ENCODE assay signal across 15 cellular contexts in the genomic region with DNA sequence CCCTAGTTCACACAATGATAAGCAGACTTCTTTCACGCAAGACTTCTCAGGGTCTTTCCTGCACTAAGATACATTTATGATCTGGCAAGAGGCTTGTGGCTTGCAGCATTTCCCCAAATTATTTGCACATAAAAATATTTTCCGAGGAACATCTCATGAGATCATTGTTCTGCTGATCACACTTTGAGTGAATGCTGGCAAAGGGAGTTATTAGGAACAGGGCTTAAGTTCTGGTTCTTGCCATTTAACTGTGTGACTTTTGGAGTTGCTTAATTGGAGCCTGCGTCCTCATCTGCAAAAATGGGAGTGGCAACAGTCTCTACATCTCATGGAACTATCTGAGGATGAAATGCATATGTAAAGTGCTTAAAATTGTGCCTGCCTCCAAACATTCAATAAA. TPM values are rescaled to one million over a fixed set of nuclear protein-coding genes. Genes with fewer than 3 reads are reported as not detected.
DNase-seq lines count a peak whose midpoint lies in the region; ATAC-seq and TF ChIP-seq lines count a peak whose summit lies in the region.
"Had no signal": no experiment of that assay in that cellular context is flagged by ENCODE, and none has a peak within 500 bp of the region (broad histone marks: within the 10 kb centered on the region; RNA-seq: fewer than 3 reads in every experiment).

No MANE protein-coding gene starts in this region.

- TF ChIP-seq CTCF in SU-DHL-6 (IDR thresholded peaks at IDR 0.05; ENCODE audit: insufficient read depth, low read length, poor library complexity, severe bottlenecking) (no peak), fibroblast of lung (conservative IDR thresholded peaks at IDR 0.05 in 1 of 2, IDR thresholded peaks at IDR 0.05 in 1 of 2; ENCODE audit: low read depth in 1 of 2, low read length in 2 of 2) (no peak), endothelial cell (IDR thresholded peaks at IDR 0.05; ENCODE audit: unreplicated experiment) (no peak)

- H3K4me1 Mint-ChIP-seq in CD4-positive, CD25-positive, alpha-beta regulatory T cell: peaks cover 8 to 33% (median 24%) of the 10 kb centered on the region in 4 donors
- H3K4me1 Mint-ChIP-seq in endothelial cell (ENCODE audit: unreplicated experiment): peaks cover 36% of the 10 kb centered on the region

- H3K79me2 ChIP-seq in SU-DHL-6 (ENCODE audit: insufficient read depth, low read length) (no peaks in the 10 kb centered on the region), fibroblast of lung (ENCODE audit: control insufficient read depth, insufficient read depth, low read length) (peaks cover 29% of the 10 kb centered on the region)

- H3K4me2 ChIP-seq in SU-DHL-6 (ENCODE audit: low read depth, low read length, poor library complexity, severe bottlenecking): peak overlapping the region; percentile 59
- H3K4me2 ChIP-seq in fibroblast of lung (ENCODE audit: extremely low read depth, insufficient read depth, low read length): no peak overlapping the region

- no peak for ATAC-seq in CD4-positive, CD25-positive, alpha-beta regulatory T cell (ENCODE audit: low read depth in 2 of 2)

- peaks cover 27% of the 10 kb centered on the region for H3K4me1 ChIP-seq in CD4-positive, CD25-positive, alpha-beta regulatory T cell (ENCODE audit: control insufficient read depth, insufficient read depth, low read length, poor library complexity, severe bottlenecking)
- H3K4me1 ChIP-seq in fibroblast of lung (ENCODE audit: control insufficient read depth, extremely low read depth, insufficient read depth, low read length) (peaks cover 30% of the 10 kb centered on the region), subcutaneous abdominal adipose tissue (ENCODE audit: control insufficient read depth in 5 of 5, insufficient read depth in 5 of 5, low read length in 5 of 5) (peaks cover 19 to 48% (median 40%) of the 10 kb centered on the region in 5 donors)

- H3K9me2 ChIP-seq in SU-DHL-6 (replicated peaks; ENCODE audit: insufficient read depth, low read length): no peaks in the 10 kb centered on the region

- H3K9me3 Mint-ChIP-seq in CD4-positive, CD25-positive, alpha-beta regulatory T cell: no peaks in the 10 kb centered on the region
- H3K9me3 Mint-ChIP-seq in endothelial cell (ENCODE audit: unreplicated experiment): no peaks in the 10 kb centered on the region
- H3K9me3 Mint-ChIP-seq: GM23338 had no signal

- no peak overlapping the region for H3K4me3 Mint-ChIP-seq in CD4-positive, CD25-positive, alpha-beta regulatory T cell
- no peak overlapping the region for H3K4me3 Mint-ChIP-seq in endothelial cell (ENCODE audit: unreplicated experiment)
- H3K4me3 Mint-ChIP-seq: GM23338 had no signal

- H3K9ac ChIP-seq in SU-DHL-6 (ENCODE audit: low read length): no peak overlapping the region; the same call in 1 of the 2 replicates
- H3K9ac ChIP-seq in fibroblast of lung (ENCODE audit: insufficient read depth, low read length): no peak overlapping the region
- H3K9ac ChIP-seq in subcutaneous abdominal adipose tissue (ENCODE audit: low read length in 5 of 5): no peak overlapping the region

- H2AFZ ChIP-seq in SU-DHL-6 (ENCODE audit: low read depth, low read length, severe bottlenecking) (peak overlapping the region; percentile 93), fibroblast of lung (ENCODE audit: low read length) (no peak overlapping the region)
- H2AFZ ChIP-seq: GM23338 had no signal

- no peaks in the 10 kb centered on the region for H3K27me3 Mint-ChIP-seq in CD4-positive, CD25-positive, alpha-beta regulatory T cell
- H3K27me3 Mint-ChIP-seq in endothelial cell (ENCODE audit: unreplicated experiment): peaks cover 2% of the 10 kb centered on the region

- peak overlapping the region in 2 of 3 donors; percentile 97 to 98 for H3K27ac Mint-ChIP-seq in CD4-positive, CD25-positive, alpha-beta regulatory T cell
- no peak overlapping the region for H3K27ac Mint-ChIP-seq in endothelial cell (ENCODE audit: unreplicated experiment)
- H3K27ac Mint-ChIP-seq: GM23338 had no signal

- no peaks in the 10 kb centered on the region for H3K9me3 ChIP-seq in CD4-positive, CD25-positive, alpha-beta regulatory T cell (ENCODE audit: control insufficient read depth in 2 of 2, low read length in 2 of 2)
- H3K9me3 ChIP-seq in SU-DHL-6 (ENCODE audit: insufficient read depth, low read length): no peaks in the 10 kb centered on the region
- no peaks in the 10 kb centered on the region for H3K9me3 ChIP-seq in fibroblast of lung (ENCODE audit: control insufficient read depth, insufficient read depth, low read depth, low read length)
- H3K9me3 ChIP-seq in subcutaneous abdominal adipose tissue (ENCODE audit: control insufficient read depth in 5 of 5, low read length in 5 of 5): peaks cover 0 to 3% (median 0%) of the 10 kb centered on the region in 5 donors

- H3K27ac ChIP-seq in CD4-positive, CD25-positive, alpha-beta regulatory T cell (ENCODE audit: insufficient read depth, low read length, poor library complexity, severe bottlenecking): no peak overlapping the region
- no peak overlapping the region; the same call in 1 of the 2 replicates for H3K27ac ChIP-seq in SU-DHL-6 (ENCODE audit: low read depth, low read length)
- H3K27ac ChIP-seq in fibroblast of lung (ENCODE audit: insufficient read depth, low read length): peak overlapping the region; percentile 17
- H3K27ac ChIP-seq in subcutaneous abdominal adipose tissue (ENCODE audit: low read depth, low read length): peak overlapping the region; percentile 27

- peaks cover 7% of the 10 kb centered on the region for H3F3A ChIP-seq in SU-DHL-6 (ENCODE audit: insufficient read depth)

- H4K20me1 ChIP-seq in SU-DHL-6 (ENCODE audit: low read depth, low read length) (no peaks in the 10 kb centered on the region), fibroblast of lung (ENCODE audit: control insufficient read depth, extremely low read depth, insufficient read depth, low read length) (no peaks in the 10 kb centered on the region)

- H3K27me3 ChIP-seq in CD4-positive, CD25-positive, alpha-beta regulatory T cell (ENCODE audit: control insufficient read depth, insufficient read depth, low read length): no peaks in the 10 kb centered on the region
- H3K27me3 ChIP-seq in SU-DHL-6 (ENCODE audit: low read length) (no peaks in the 10 kb centered on the region), fibroblast of lung (ENCODE audit: control insufficient read depth, insufficient read depth, low read length) (no peaks in the 10 kb centered on the region), subcutaneous abdominal adipose tissue (ENCODE audit: control insufficient read depth in 5 of 5, insufficient read depth in 4 of 5, low read length in 5 of 5) (peaks cover 0 to 3% (median 0%) of the 10 kb centered on the region in 5 donors)

- DNase-seq in CD4-positive, CD25-positive, alpha-beta regulatory T cell: no peak
- DNase-seq in fibroblast of lung (ENCODE audit: low read depth in 2 of 2) (no peak), NCI-H128 (lab: John Stamatoyannopoulos, UW; ENCODE audit: unreplicated experiment) (no peak), endothelial cell (ENCODE audit: low spot score) (no peak), DMS 273 treated with DMSO at 0.1 percent for 48 hours (lab: John Stamatoyannopoulos, UW) (no peak), MV-4-11 (lab: John Stamatoyannopoulos, UW) (no peak)
- DNase-seq: activated CD8-positive, alpha-beta T cell treated with anti-CD3 and anti-CD28 coated beads, Interleukin-2, amount 10 ng/mL, durations not matched to agents 7 days and 5 days; activated gamma-delta T cell treated with Interleukin-2 at 50 U/mL for 16 hours; NCI-H2081; NCI-H82; SHP77; trophoblast cell had no signal

- H3K36me3 ChIP-seq in CD4-positive, CD25-positive, alpha-beta regulatory T cell (ENCODE audit: control insufficient read depth, insufficient read depth, low read length): no peaks in the 10 kb centered on the region
- H3K36me3 ChIP-seq in SU-DHL-6 (ENCODE audit: low read length): no peaks in the 10 kb centered on the region
- H3K36me3 ChIP-seq in fibroblast of lung (ENCODE audit: control insufficient read depth, insufficient read depth, low read length): no peaks in the 10 kb centered on the region
- no peaks in the 10 kb centered on the region for H3K36me3 ChIP-seq in subcutaneous abdominal adipose tissue (ENCODE audit: control insufficient read depth in 5 of 5, insufficient read depth in 5 of 5, low read length in 5 of 5)

- H3K36me3 Mint-ChIP-seq in CD4-positive, CD25-positive, alpha-beta regulatory T cell: no peaks in the 10 kb centered on the region
- no peaks in the 10 kb centered on the region for H3K36me3 Mint-ChIP-seq in endothelial cell (ENCODE audit: low read depth, unreplicated experiment)

- no peak overlapping the region for H3K4me3 ChIP-seq in CD4-positive, CD25-positive, alpha-beta regulatory T cell (ENCODE audit: low read depth, low read length)
- H3K4me3 ChIP-seq in SU-DHL-6 (ENCODE audit: insufficient read depth, low read length, poor library complexity, severe bottlenecking): no peak overlapping the region
- no peak overlapping the region for H3K4me3 ChIP-seq in fibroblast of lung (replicated peaks in 1 of 4; ENCODE audit: control extremely low read depth in 1 of 4, insufficient read depth in 1 of 4, low read depth in 3 of 4, low read length in 4 of 4)
- H3K4me3 ChIP-seq in subcutaneous abdominal adipose tissue (ENCODE audit: low read depth in 1 of 5, low read length in 5 of 5): no peak overlapping the region
- H3K4me3 ChIP-seq: GM23338 had no signal

RNA-seq across cellular contexts. Expression of gene GADD45A, which starts 50.2 kb away (rescaled TPM):
- 98.8 TPM for total RNA-seq in CD4-positive, CD25-positive, alpha-beta regulatory T cell
- 10 to 100 TPM; 24.0 to 45.2 (median 29.8) TPM for polyA plus RNA-seq in CD4-positive, CD25-positive, alpha-beta regulatory T cell
- 70.1 and 133 TPM in 2 replicates for total RNA-seq in fibroblast of lung
- 41.7 and 63.3 TPM in 2 replicates for polyA plus RNA-seq in fibroblast of lung
- 56.4 and 92.1 TPM in 2 replicates for polyA plus RNA-seq in fibroblast of lung (2012)
- 7.9 and 15.2 TPM in 2 replicates for polyA minus RNA-seq in fibroblast of lung (ENCODE audit: low replicate concordance)
- 46.5 TPM for total RNA-seq in endothelial cell (ENCODE audit: unreplicated experiment)

Comparison
In these comparisons a context has a peak if more than half of its experiments do, and no peak if none do; other contexts are left out.
1. H3K27ac ChIP-seq: peak in fibroblast of lung (single experiment) and subcutaneous abdominal adipose tissue (single experiment); none in CD4-positive, CD25-positive, alpha-beta regulatory T cell (single experiment) and SU-DHL-6 (single experiment).